1 cellular context compared by ENCODE assay signal in the genomic region with DNA sequence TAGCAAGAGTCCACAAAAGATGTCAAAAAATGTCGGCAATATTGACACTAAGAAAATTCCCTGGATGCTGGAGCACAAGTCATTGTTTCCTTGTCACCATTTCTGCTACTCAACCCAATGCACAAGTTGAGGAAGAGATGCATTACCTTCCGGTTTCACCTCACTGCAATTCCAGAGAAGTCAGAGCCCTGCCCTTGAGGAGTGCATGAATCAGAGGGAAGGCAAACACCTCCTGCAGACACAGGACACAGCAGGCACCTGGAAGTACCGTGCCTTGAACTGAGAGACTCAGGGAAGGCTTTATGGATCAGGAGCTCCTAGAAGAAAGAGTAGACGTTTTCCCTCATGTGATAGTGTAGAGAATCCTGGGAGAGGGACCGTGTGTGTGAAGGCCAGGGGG.
TF ChIP-seq lines count a peak whose summit lies in the region.

No MANE protein-coding gene starts in this region.

TF ChIP-seq in IMR-90, 13 proteins besides CTCF, POLR2A, EP300 and RAD21 (continued from another document):
- TF ChIP-seq, protein P1, sequence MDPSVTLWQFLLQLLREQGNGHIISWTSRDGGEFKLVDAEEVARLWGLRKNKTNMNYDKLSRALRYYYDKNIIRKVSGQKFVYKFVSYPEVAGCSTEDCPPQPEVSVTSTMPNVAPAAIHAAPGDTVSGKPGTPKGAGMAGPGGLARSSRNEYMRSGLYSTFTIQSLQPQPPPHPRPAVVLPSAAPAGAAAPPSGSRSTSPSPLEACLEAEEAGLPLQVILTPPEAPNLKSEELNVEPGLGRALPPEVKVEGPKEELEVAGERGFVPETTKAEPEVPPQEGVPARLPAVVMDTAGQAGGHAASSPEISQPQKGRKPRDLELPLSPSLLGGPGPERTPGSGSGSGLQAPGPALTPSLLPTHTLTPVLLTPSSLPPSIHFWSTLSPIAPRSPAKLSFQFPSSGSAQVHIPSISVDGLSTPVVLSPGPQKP (IDR thresholded peaks at IDR 0.05; ENCODE audit: borderline replicate concordance, low read depth, low read length): no peak
